Comparison of ENCODE assay signal across 3 cellular contexts in the genomic region with DNA sequence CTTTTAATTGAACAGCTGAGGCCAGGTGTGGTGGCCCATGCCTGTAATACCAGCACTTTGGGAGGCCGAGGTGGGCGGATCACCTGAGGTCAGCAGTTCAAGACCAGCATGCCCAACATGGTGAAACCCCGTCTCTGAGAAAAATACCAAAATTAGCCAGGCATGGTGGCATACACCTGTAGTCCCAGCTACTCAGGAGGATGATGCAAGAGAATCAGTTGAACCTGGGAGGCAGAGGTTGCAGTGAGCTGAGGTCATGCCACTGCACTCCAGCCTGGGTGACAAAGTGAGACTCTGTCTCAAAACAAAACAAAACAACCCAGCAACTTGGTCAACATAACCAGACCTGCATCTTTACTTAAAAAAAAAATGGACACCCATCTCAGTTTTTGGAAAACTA. TPM values are rescaled to one million over a fixed set of nuclear protein-coding genes. Genes with fewer than 3 reads are reported as not detected.
"Had no signal": no experiment of that assay in that cellular context is flagged by ENCODE, and none has a peak within 500 bp of the region (broad histone marks: within the 10 kb centered on the region; RNA-seq: fewer than 3 reads in every experiment).

No MANE protein-coding gene starts in this region.

RNA-seq across cellular contexts. Expression of gene PINLYP, which starts 11.4 kb away (rescaled TPM):
- total RNA-seq: H4 had no signal

RNA-seq across cellular contexts. Expression of gene SRRM5, which starts 24.9 kb away (rescaled TPM):
- total RNA-seq: GM23248, GM23338, H4 had no signal
- polyA plus RNA-seq: GM23248 had no signal
